ENCODE assay signal across 2 cellular contexts in the genomic region with DNA sequence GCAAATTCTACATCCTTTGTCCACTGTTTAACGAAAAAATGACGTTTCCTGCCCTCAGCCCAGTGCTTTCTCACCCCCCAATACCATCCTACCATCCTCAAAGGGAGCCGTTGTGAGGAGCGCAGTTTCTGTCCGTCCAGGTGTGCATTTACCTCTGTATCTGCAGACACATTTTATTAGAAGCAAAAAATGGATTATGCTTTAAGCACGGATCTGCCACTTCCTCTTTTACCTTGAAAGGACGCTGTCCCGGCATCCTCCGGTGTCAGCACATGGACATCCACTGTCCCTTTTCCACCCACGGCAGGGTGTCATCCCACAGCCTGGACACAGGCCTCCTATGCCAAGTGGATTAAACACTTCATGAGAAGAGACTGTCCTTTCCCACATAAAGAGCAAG.
TF ChIP-seq lines count a peak whose summit lies in the region.

No MANE protein-coding gene starts in this region.

TF ChIP-seq in GM23338, 12 proteins besides CTCF, POLR2A, EP300 and RAD21:
- TF ChIP-seq, protein P1, sequence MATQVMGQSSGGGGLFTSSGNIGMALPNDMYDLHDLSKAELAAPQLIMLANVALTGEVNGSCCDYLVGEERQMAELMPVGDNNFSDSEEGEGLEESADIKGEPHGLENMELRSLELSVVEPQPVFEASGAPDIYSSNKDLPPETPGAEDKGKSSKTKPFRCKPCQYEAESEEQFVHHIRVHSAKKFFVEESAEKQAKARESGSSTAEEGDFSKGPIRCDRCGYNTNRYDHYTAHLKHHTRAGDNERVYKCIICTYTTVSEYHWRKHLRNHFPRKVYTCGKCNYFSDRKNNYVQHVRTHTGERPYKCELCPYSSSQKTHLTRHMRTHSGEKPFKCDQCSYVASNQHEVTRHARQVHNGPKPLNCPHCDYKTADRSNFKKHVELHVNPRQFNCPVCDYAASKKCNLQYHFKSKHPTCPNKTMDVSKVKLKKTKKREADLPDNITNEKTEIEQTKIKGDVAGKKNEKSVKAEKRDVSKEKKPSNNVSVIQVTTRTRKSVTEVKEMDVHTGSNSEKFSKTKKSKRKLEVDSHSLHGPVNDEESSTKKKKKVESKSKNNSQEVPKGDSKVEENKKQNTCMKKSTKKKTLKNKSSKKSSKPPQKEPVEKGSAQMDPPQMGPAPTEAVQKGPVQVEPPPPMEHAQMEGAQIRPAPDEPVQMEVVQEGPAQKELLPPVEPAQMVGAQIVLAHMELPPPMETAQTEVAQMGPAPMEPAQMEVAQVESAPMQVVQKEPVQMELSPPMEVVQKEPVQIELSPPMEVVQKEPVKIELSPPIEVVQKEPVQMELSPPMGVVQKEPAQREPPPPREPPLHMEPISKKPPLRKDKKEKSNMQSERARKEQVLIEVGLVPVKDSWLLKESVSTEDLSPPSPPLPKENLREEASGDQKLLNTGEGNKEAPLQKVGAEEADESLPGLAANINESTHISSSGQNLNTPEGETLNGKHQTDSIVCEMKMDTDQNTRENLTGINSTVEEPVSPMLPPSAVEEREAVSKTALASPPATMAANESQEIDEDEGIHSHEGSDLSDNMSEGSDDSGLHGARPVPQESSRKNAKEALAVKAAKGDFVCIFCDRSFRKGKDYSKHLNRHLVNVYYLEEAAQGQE (IDR thresholded peaks at IDR 0.05; ENCODE audit: unreplicated experiment): no peak
- no peak for TF ChIP-seq ZNF114 (CRISPR knock-in tag; IDR thresholded peaks at IDR 0.05)
- TF ChIP-seq, protein P2, sequence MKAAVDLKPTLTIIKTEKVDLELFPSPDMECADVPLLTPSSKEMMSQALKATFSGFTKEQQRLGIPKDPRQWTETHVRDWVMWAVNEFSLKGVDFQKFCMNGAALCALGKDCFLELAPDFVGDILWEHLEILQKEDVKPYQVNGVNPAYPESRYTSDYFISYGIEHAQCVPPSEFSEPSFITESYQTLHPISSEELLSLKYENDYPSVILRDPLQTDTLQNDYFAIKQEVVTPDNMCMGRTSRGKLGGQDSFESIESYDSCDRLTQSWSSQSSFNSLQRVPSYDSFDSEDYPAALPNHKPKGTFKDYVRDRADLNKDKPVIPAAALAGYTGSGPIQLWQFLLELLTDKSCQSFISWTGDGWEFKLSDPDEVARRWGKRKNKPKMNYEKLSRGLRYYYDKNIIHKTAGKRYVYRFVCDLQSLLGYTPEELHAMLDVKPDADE (IDR thresholded peaks at IDR 0.05): no peak
- no peak for TF ChIP-seq POLR2AphosphoS5 (IDR thresholded peaks at IDR 0.05; ENCODE audit: low read depth)
- no peak for TF ChIP-seq EZH2 (IDR thresholded peaks at IDR 0.05; ENCODE audit: low read depth, unreplicated experiment)
- TF ChIP-seq NANOG (IDR thresholded peaks at IDR 0.05; ENCODE audit: borderline replicate concordance): no peak
- no peak for TF ChIP-seq JUNB (IDR thresholded peaks at IDR 0.05; ENCODE audit: unreplicated experiment)

TF ChIP-seq in GM12878, 131 proteins besides CTCF, POLR2A, EP300 and RAD21:
- TF ChIP-seq SPI1 (IDR thresholded peaks at IDR 0.05; ENCODE audit: borderline replicate concordance, insufficient read depth, low read depth, low read length) (peak; percentile 72), BCL11A (IDR thresholded peaks at IDR 0.05; ENCODE audit: low read depth, low read length) (no peak)
TF ChIP-seq in GM12878: peak in this region for 1.
